In the genomic region with DNA sequence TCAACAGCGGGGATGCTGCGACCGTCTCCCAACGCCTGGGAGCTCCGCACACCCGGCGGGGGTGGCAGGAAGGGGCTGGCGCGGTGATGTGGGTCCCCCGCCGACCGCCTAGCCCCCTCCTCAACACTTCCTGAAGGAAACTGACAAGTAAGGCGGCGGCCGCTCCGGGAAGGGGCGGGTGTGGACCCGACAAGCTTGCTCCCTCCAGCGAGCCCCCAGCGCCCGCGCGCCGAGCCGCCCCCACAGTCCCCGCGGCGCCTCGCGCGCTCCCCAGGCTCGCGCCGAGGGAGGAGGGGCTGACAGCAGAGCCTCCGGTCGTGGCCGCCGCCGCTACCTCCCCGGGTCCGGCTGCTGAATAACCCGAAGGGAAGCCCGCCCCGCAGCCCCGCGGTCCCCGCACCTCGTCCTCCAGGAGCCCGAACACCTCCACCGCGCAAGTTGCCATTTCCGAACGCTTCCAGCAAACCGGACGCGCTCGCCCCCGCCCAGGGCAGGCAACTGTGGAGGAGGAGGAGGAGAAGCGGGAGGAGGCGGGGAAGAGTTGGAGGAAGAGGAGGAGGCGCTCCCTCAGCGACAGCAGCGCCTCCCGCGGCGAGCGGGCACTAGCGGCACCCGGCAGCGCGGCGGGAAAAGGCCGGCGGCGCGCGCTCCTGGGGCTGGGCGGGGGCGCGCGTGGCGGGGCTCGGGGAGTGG, we compare ENCODE assay signal across 8 cellular contexts. TPM values are rescaled to one million over a fixed set of nuclear protein-coding genes. Genes with fewer than 3 reads are reported as not detected.
A peak's percentile ranks its signal among the peaks of the same experiment; 100 is the strongest.
DNase-seq lines count a peak whose midpoint lies in the region; ATAC-seq lines count a peak whose summit lies in the region.

Gene NEDD4 (minus strand): TSS at position 502 of the 693 bp plus-strand sequence. CDS start 57 bp downstream, at position 445.

- H3K4me3 Mint-ChIP-seq in activated CD4-positive, alpha-beta T cell treated with anti-CD3 and anti-CD28 coated beads, Interleukin-2, amount 10 ng/mL, durations not matched to agents 7 days and 5 days, result peak within 1 kb of the TSS; percentile 84

- peaks cover 3% of the 10 kb centered on the region for H3K36me3 Mint-ChIP-seq in activated CD4-positive, alpha-beta T cell treated with anti-CD3 and anti-CD28 coated beads, Interleukin-2, amount 10 ng/mL, durations not matched to agents 7 days and 5 days (ENCODE audit: low read depth)

- peaks cover 21% of the 10 kb centered on the region for H3K4me1 Mint-ChIP-seq in activated CD4-positive, alpha-beta T cell treated with anti-CD3 and anti-CD28 coated beads, Interleukin-2, amount 10 ng/mL, durations not matched to agents 7 days and 5 days

- H3K27me3 Mint-ChIP-seq in activated CD4-positive, alpha-beta T cell treated with anti-CD3 and anti-CD28 coated beads, Interleukin-2, amount 10 ng/mL, durations not matched to agents 7 days and 5 days, result peaks cover 33% of the 10 kb centered on the region

- POLR2A ChIA-PET in activated CD4-positive, alpha-beta T cell treated with anti-CD3 and anti-CD28 coated beads, Interleukin-2, amount 10 ng/mL, durations not matched to agents 7 days and 5 days (lab: Charles Lee), result no interaction called here

- H3K27ac Mint-ChIP-seq in activated CD4-positive, alpha-beta T cell treated with anti-CD3 and anti-CD28 coated beads, Interleukin-2, amount 10 ng/mL, durations not matched to agents 7 days and 5 days, result peak within 1 kb of the TSS; percentile 75

- peak; percentile 88 for ATAC-seq in GM19025 (IDR thresholded peaks at IDR 0.05; ENCODE audit: low read depth, unreplicated experiment)
- ATAC-seq in HG03280 (IDR thresholded peaks at IDR 0.05; ENCODE audit: unreplicated experiment), result peak; percentile 92
- peak; percentile 95 for ATAC-seq in left lobe of liver

- DNase-seq in AG08395 (ENCODE audit: low spot score) (peak; percentile 91), NCI-H524 (lab: John Stamatoyannopoulos, UW) (peak; percentile 76 to 86), cortex of kidney (lab: John Stamatoyannopoulos, UW) (peak; percentile 83), left lobe of liver (ENCODE audit: low spot score) (peak; percentile 89)
- DNase-seq in activated CD4-positive, alpha-beta T cell treated with anti-CD3 and anti-CD28 coated beads, Interleukin-2, amount 10 ng/mL, durations not matched to agents 7 days and 5 days, result peak; percentile 78
- peak; percentile 75 to 81 for DNase-seq in stimulated activated CD4-positive, alpha-beta T cell treated with anti-CD3 and anti-CD28 coated beads, Interleukin-2, amount 100 ng/mL, for 24 hours

- no peaks in the 10 kb centered on the region for H3K9me3 Mint-ChIP-seq in activated CD4-positive, alpha-beta T cell treated with anti-CD3 and anti-CD28 coated beads, Interleukin-2, amount 10 ng/mL, durations not matched to agents 7 days and 5 days

- CTCF ChIA-PET in activated CD4-positive, alpha-beta T cell treated with anti-CD3 and anti-CD28 coated beads, Interleukin-2, amount 10 ng/mL, durations not matched to agents 7 days and 5 days (lab: Charles Lee), result interaction anchor here (0.8 to 1.5 kb wide), 4 partner anchors 9 to 252 kb away, joined by 4 to 6 read pairs (median 4); no protein-coding TSS in a partner anchor

RNA-seq across cellular contexts. Expression of gene NEDD4, which starts in this region (rescaled TPM):
- 10 to 100 TPM in 1 of 2 experiments, 1 to 10 TPM in 1; 8.7 to 11.1 TPM for total RNA-seq in activated CD4-positive, alpha-beta T cell treated with anti-CD3 and anti-CD28 coated beads, Interleukin-2, amount 10 ng/mL, durations not matched to agents 7 days and 5 days
- 15.3 TPM for total RNA-seq in left lobe of liver

Comparison
In these comparisons a context has a peak if more than half of its experiments do, and no peak if none do; other contexts are left out.
1. Peak in every context shown above with its lines: DNase-seq and ATAC-seq.